Comparison of ENCODE assay signal across 24 cellular contexts in genomic region chrX:15530318-15530717, GRCh38. TPM values are rescaled to one million over a fixed set of nuclear protein-coding genes. Genes with fewer than 3 reads are reported as not detected.
A peak's percentile ranks its signal among the peaks of the same experiment; 100 is the strongest.
DNase-seq lines count a peak whose midpoint lies in the region; ATAC-seq, FAIRE-seq and TF ChIP-seq lines count a peak whose summit lies in the region.
"Had no signal": no experiment of that assay in that cellular context is flagged by ENCODE, and none has a peak within 500 bp of the region (broad histone marks: within the 10 kb centered on the region; RNA-seq: fewer than 3 reads in every experiment).

No MANE protein-coding gene starts in this region.

- H3K27me3 ChIP-seq in Karpas-422 (ENCODE audit: low read length) = no peaks in the 10 kb centered on the region
- H3K27me3 ChIP-seq in astrocyte (ENCODE audit: insufficient read depth, low read length) = no peaks in the 10 kb centered on the region
- H3K27me3 ChIP-seq in vagina = no peaks in the 10 kb centered on the region
- H3K27me3 ChIP-seq: Peyer's patch had no signal

- H4K20me1 ChIP-seq in Karpas-422 (ENCODE audit: insufficient read depth, low read depth, low read length) (no peaks in the 10 kb centered on the region), astrocyte (ENCODE audit: insufficient read depth, low read length) (no peaks in the 10 kb centered on the region)
- H4K20me1 ChIP-seq: BLaER1 had no signal

- H2AFZ ChIP-seq in Karpas-422 (ENCODE audit: low read length) (no peak overlapping the region; the same call in 1 of the 2 replicates), astrocyte (ENCODE audit: low read depth, low read length) (no peak overlapping the region)
- H2AFZ ChIP-seq: GM23248 had no signal

- no peaks in the 10 kb centered on the region for H3K9me3 Mint-ChIP-seq in astrocyte (ENCODE audit: unreplicated experiment)
- no peaks in the 10 kb centered on the region for H3K9me3 Mint-ChIP-seq in progenitor cell of endocrine pancreas (ENCODE audit: low read depth)
- H3K9me3 Mint-ChIP-seq: CD4-positive, alpha-beta memory T cell had no signal

- no peak overlapping the region for H3K27ac ChIP-seq in Karpas-422 (ENCODE audit: low read length)
- H3K27ac ChIP-seq in astrocyte (ENCODE audit: low read depth, low read length) = no peak overlapping the region
- no peak overlapping the region for H3K27ac ChIP-seq in vagina
- H3K27ac ChIP-seq: BLaER1, GM23248, HL-60, Peyer's patch, SK-N-MC had no signal

- H3K4me2 ChIP-seq in Karpas-422 (ENCODE audit: low read depth, low read length, poor library complexity, severe bottlenecking) (peak overlapping the region; percentile 28), astrocyte (ENCODE audit: low read length) (no peak overlapping the region)
- H3K4me2 ChIP-seq: BLaER1 had no signal

- DNase-seq in NCI-H82 (lab: John Stamatoyannopoulos, UW) (peak; percentile 2), NCI-H82 treated with DMSO at 0.1 percent for 48 hours (lab: John Stamatoyannopoulos, UW; ENCODE audit: unreplicated experiment) (no peak), Karpas-422 (peak; percentile 56), astrocyte (ENCODE audit: low read depth) (no peak), progenitor cell of endocrine pancreas (ENCODE audit: low spot score, unreplicated experiment) (no peak), SHP77 (lab: John Stamatoyannopoulos, UW) (no peak), vagina (ENCODE audit: extremely low spot score in 2 of 2) (no peak)
- DNase-seq: CD4-positive, alpha-beta memory T cell; DMS79; GM23248; Kasumi-1; MM.1S; NCI-H1092 treated with DMSO at 0.1 percent for 48 hours; NCI-H146; NCI-H2029 treated with DMSO at 0.1 percent for 48 hours; Peyer's patch had no signal

- H3K9ac ChIP-seq in Karpas-422 (ENCODE audit: low read length) (0 out of 2 replicates have a peak overlapping the region, but pooled peaks have one; percentile 13), astrocyte (ENCODE audit: low read length) (no peak overlapping the region)
- H3K9ac ChIP-seq: BLaER1, GM23248 had no signal

- TF ChIP-seq POLR2A in vagina (IDR thresholded peaks at IDR 0.05) = no peak

- FAIRE-seq in astrocyte (lab: Jason Lieb, UNC) = peak; percentile 5

- H3K4me1 ChIP-seq in Karpas-422 (ENCODE audit: low read length) = peaks cover 64% of the 10 kb centered on the region
- H3K4me1 ChIP-seq in astrocyte (ENCODE audit: insufficient read depth, low read length) = no peaks in the 10 kb centered on the region
- H3K4me1 ChIP-seq in vagina = no peaks in the 10 kb centered on the region
- H3K4me1 ChIP-seq: BLaER1, Peyer's patch had no signal

- H3K36me3 Mint-ChIP-seq in astrocyte (ENCODE audit: low read depth, unreplicated experiment) = no peaks in the 10 kb centered on the region
- no peaks in the 10 kb centered on the region for H3K36me3 Mint-ChIP-seq in progenitor cell of endocrine pancreas (ENCODE audit: insufficient read depth)
- H3K36me3 Mint-ChIP-seq: CD4-positive, alpha-beta memory T cell had no signal

- H3K79me2 ChIP-seq in Karpas-422 (ENCODE audit: low read length) = no peaks in the 10 kb centered on the region
- no peaks in the 10 kb centered on the region for H3K79me2 ChIP-seq in astrocyte (ENCODE audit: insufficient read depth, low read length)

- H3K36me3 ChIP-seq in Karpas-422 (ENCODE audit: insufficient read depth, low read length) (peaks cover 8% of the 10 kb centered on the region; the same call in 1 of the 2 replicates), astrocyte (ENCODE audit: insufficient read depth, low read length) (no peaks in the 10 kb centered on the region), vagina (no peaks in the 10 kb centered on the region)
- H3K36me3 ChIP-seq: BLaER1, Peyer's patch had no signal

- H3K4me1 Mint-ChIP-seq in astrocyte (ENCODE audit: low read depth, unreplicated experiment) = peaks cover 4% of the 10 kb centered on the region
- H3K4me1 Mint-ChIP-seq in progenitor cell of endocrine pancreas (ENCODE audit: low read depth) = no peaks in the 10 kb centered on the region
- H3K4me1 Mint-ChIP-seq: CD4-positive, alpha-beta memory T cell had no signal

- H3K9me3 ChIP-seq in Karpas-422 (ENCODE audit: low read length) (no peaks in the 10 kb centered on the region), astrocyte (ENCODE audit: insufficient read depth, low read depth, low read length) (no peaks in the 10 kb centered on the region), vagina (no peaks in the 10 kb centered on the region)
- H3K9me3 ChIP-seq: BLaER1, Peyer's patch had no signal

- TF ChIP-seq CTCF in astrocyte (IDR thresholded peaks at IDR 0.05; ENCODE audit: insufficient read depth, low read depth, low read length) (no peak), progenitor cell of endocrine pancreas (IDR thresholded peaks at IDR 0.05; ENCODE audit: unreplicated experiment) (no peak), vagina (IDR thresholded peaks at IDR 0.05) (no peak)

- H3K27ac Mint-ChIP-seq in astrocyte (ENCODE audit: unreplicated experiment) (no peak overlapping the region), progenitor cell of endocrine pancreas (peak overlapping the region; percentile 23)
- H3K27ac Mint-ChIP-seq: CD4-positive, alpha-beta memory T cell had no signal

- no peaks in the 10 kb centered on the region for H3K9me2 ChIP-seq in Karpas-422 (replicated peaks; ENCODE audit: insufficient read depth, low read length)

- H3K27me3 Mint-ChIP-seq in astrocyte (ENCODE audit: low read depth, unreplicated experiment) (no peaks in the 10 kb centered on the region), progenitor cell of endocrine pancreas (no peaks in the 10 kb centered on the region)

- H3K4me3 ChIP-seq in Karpas-422 (ENCODE audit: low read length) (no peak overlapping the region), astrocyte (ENCODE audit: insufficient read depth, low read depth, low read length) (no peak overlapping the region), vagina (no peak overlapping the region)
- H3K4me3 ChIP-seq: BLaER1, GM23248, Peyer's patch, SK-N-MC had no signal

- H3K4me3 Mint-ChIP-seq in astrocyte (ENCODE audit: unreplicated experiment) = no peak overlapping the region
- no peak overlapping the region for H3K4me3 Mint-ChIP-seq in progenitor cell of endocrine pancreas (ENCODE audit: low read depth)
- H3K4me3 Mint-ChIP-seq: CD4-positive, alpha-beta memory T cell had no signal

- ATAC-seq in GM21825 (IDR thresholded peaks at IDR 0.05; ENCODE audit: unreplicated experiment) = no peak
- ATAC-seq: Right ventricle myocardium inferior had no signal

- intact Hi-C loops in vagina (cut with DNase I) = no loop called here

RNA-seq across cellular contexts. Expression of gene BMX, which starts 29.7 kb away (rescaled TPM):
- total RNA-seq in Karpas-422 (2014; rRNA removed; shearing (Covaris generic); ENCODE audit: low replicate concordance) = 8.2 and 11.1 TPM in 2 replicates
- total RNA-seq in astrocyte (not detected in 2 replicates), progenitor cell of endocrine pancreas (not detected in 2 replicates), vagina (2.0 TPM)
- total RNA-seq: A673; CD4-positive, alpha-beta memory T cell; G401; GM23248; T-helper 2 cell treated with Interferon-gamma antibody and Interleukin-4, amounts not matched to agents 100 ng/mL and 5 ng/mL, for 36 hours had no signal

RNA-seq across cellular contexts. Expression of gene PIR, which starts 37.2 kb away (rescaled TPM):
- total RNA-seq in Karpas-422 (2014; rRNA removed; shearing (Covaris generic); ENCODE audit: low replicate concordance) = 0.72 TPM in 1 of 2 replicates, not detected in the other
- 5.0 and 5.5 TPM in 2 replicates for total RNA-seq in astrocyte
- 14.9 and 17.0 TPM in 2 replicates for total RNA-seq in progenitor cell of endocrine pancreas
- total RNA-seq in vagina = 24.1 TPM

Comparison
In these comparisons a context has a peak if more than half of its experiments do, and no peak if none do; other contexts are left out.
1. DNase-seq: peak in NCI-H82 (single experiment) and Karpas-422 (single experiment); none in NCI-H82 treated with DMSO at 0.1 percent for 48 hours (single experiment), astrocyte (single experiment), progenitor cell of endocrine pancreas (single experiment), SHP77 (0 of 2) and vagina (0 of 2).